In the genomic region with DNA sequence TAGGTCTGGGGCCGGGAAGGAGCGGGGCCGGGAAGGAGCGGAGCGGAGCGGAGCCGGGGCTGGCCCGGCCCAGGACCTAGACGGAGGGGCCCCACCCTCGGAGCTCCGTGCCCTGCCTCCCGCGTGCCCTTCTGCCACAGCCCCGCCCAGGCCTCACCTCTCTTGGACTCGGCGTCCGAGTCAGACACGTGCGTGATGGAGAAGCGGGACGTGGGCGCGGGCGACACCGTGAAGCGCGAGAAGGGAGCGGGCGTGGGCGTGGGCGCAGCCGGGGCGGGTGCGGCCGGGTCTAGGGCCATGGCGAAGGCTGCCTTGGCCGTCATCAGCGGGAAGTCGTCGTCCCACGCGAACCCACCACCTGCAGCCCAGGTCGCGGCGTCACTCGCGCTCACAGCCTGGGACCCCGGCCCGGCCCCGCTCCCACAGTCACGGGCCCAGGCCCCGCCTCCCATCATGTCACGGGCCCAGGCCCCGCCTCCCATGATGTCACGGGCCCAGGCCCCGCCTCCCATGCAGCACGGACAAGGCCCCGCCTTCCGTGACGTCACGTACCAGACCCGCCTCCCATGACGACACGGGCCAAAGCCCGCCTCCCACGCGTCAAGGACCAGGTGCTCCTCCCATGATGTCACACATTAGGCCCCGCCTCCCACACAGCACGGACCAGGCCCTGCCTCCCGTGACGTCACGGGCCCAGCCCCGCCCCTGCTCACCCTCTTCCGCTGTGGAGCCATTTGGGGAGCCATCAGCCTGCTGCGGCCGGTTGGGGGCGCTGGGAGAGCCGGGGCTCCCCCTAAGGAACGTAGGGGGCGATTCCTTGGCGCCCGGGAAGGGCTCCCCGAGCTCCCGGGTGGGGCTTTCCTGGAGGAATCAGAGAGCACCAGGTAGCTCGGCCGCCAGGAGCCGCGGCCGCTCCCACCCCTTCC, we compare ENCODE assay signal across 8 cellular contexts. TPM values are rescaled to one million over a fixed set of nuclear protein-coding genes. Genes with fewer than 3 reads are reported as not detected.
DNase-seq lines count a peak whose midpoint lies in the region; ATAC-seq lines count a peak whose summit lies in the region.

No MANE protein-coding gene starts in this region.

- in situ Hi-C loops in SK-MEL-5 (cut with HindIII; ENCODE audit: low pct_unique_long_range_greater_than_20kb, low sequenced_read_pairs): loop anchor here (25.0 kb wide), 1 partner anchor 107 kb away; no protein-coding TSS in a partner anchor

- CTCF ChIA-PET in activated naive CD4-positive, alpha-beta T cell treated with anti-CD3 and anti-CD28 coated beads, Interleukin-2, amount 10 ng/mL, durations not matched to agents 7 days and 5 days (lab: Charles Lee): no interaction called here

- no peaks in the 10 kb centered on the region for H3K36me3 Mint-ChIP-seq in activated naive CD4-positive, alpha-beta T cell treated with anti-CD3 and anti-CD28 coated beads, Interleukin-2, amount 10 ng/mL, durations not matched to agents 7 days and 5 days

- H3K9me3 Mint-ChIP-seq in activated naive CD4-positive, alpha-beta T cell treated with anti-CD3 and anti-CD28 coated beads, Interleukin-2, amount 10 ng/mL, durations not matched to agents 7 days and 5 days: no peaks in the 10 kb centered on the region

- peaks cover 3% of the 10 kb centered on the region for H3K4me1 Mint-ChIP-seq in activated naive CD4-positive, alpha-beta T cell treated with anti-CD3 and anti-CD28 coated beads, Interleukin-2, amount 10 ng/mL, durations not matched to agents 7 days and 5 days

- H3K4me3 Mint-ChIP-seq in activated naive CD4-positive, alpha-beta T cell treated with anti-CD3 and anti-CD28 coated beads, Interleukin-2, amount 10 ng/mL, durations not matched to agents 7 days and 5 days: peak overlapping the region; percentile 35

- peak; percentile 53 for DNase-seq in COLO668 (lab: John Stamatoyannopoulos, UW; ENCODE audit: unreplicated experiment)
- DNase-seq in HT1080 (ENCODE audit: low read depth): peak; percentile 63
- peak; percentile 99 for DNase-seq in SK-MEL-5 (ENCODE audit: low read depth, low spot score)
- peak; percentile 86 for DNase-seq in activated naive CD4-positive, alpha-beta T cell treated with anti-CD3 and anti-CD28 coated beads, Interleukin-2, amount 10 ng/mL, durations not matched to agents 7 days and 5 days
- peak; percentile 80 for DNase-seq in germinal center (ENCODE audit: low spot score)
- DNase-seq in nucleus accumbens (lab: John Stamatoyannopoulos, UW): peak in 55 of 56 donors; percentile 21 to 99 (median 91)
- peak; percentile 94 for DNase-seq in superior temporal gyrus (ENCODE audit: extremely low spot score)

- peak overlapping the region; percentile 67 for H3K27ac Mint-ChIP-seq in activated naive CD4-positive, alpha-beta T cell treated with anti-CD3 and anti-CD28 coated beads, Interleukin-2, amount 10 ng/mL, durations not matched to agents 7 days and 5 days

- peaks cover 17% of the 10 kb centered on the region for H3K27me3 Mint-ChIP-seq in activated naive CD4-positive, alpha-beta T cell treated with anti-CD3 and anti-CD28 coated beads, Interleukin-2, amount 10 ng/mL, durations not matched to agents 7 days and 5 days

- ATAC-seq in HG02981 (IDR thresholded peaks at IDR 0.05; ENCODE audit: unreplicated experiment): no peak

RNA-seq across cellular contexts. Expression of a gene that starts 45.8 kb away (rescaled TPM):
- total RNA-seq in HT1080 (2014; rRNA removed; shearing (Covaris generic)): not detected in 2 replicates
- not detected in 2 replicates for polyA plus RNA-seq in HT1080 (2015; cell fraction: cytosol; rRNA removed)
- not detected in 2 replicates for polyA plus RNA-seq in HT1080 (2015; cell fraction: nucleus; rRNA removed)
- not detected in 2 replicates for total RNA-seq in SK-MEL-5 (2014; rRNA removed; shearing (Covaris generic))
- not detected in 2 replicates for polyA plus RNA-seq in SK-MEL-5 (2015; cell fraction: cytosol; rRNA removed)
- polyA plus RNA-seq in SK-MEL-5 (2015; cell fraction: nucleus; rRNA removed): not detected in 2 replicates

RNA-seq across cellular contexts. Expression of a gene that starts 46.5 kb away (rescaled TPM):
- 0.02 and 0.03 TPM in 2 replicates for total RNA-seq in HT1080 (2014; rRNA removed; shearing (Covaris generic))
- 0.05 and 0.10 TPM in 2 replicates for polyA plus RNA-seq in HT1080 (2015; cell fraction: cytosol; rRNA removed)
- 0.17 and 0.33 TPM in 2 replicates for polyA plus RNA-seq in HT1080 (2015; cell fraction: nucleus; rRNA removed)
- 6.9 and 9.3 TPM in 2 replicates for total RNA-seq in SK-MEL-5 (2014; rRNA removed; shearing (Covaris generic))
- polyA plus RNA-seq in SK-MEL-5 (2015; cell fraction: cytosol; rRNA removed): 18.5 and 19.1 TPM in 2 replicates
- polyA plus RNA-seq in SK-MEL-5 (2015; cell fraction: nucleus; rRNA removed): 35.6 and 36.3 TPM in 2 replicates
